Comparison of ENCODE assay signal across 8 cellular contexts in genomic region chr15:89358435-89358754, GRCh38. TPM values are rescaled to one million over a fixed set of nuclear protein-coding genes. Genes with fewer than 3 reads are reported as not detected.
DNase-seq lines count a peak whose midpoint lies in the region; ATAC-seq and TF ChIP-seq lines count a peak whose summit lies in the region.

No MANE protein-coding gene starts in this region.

- no peak overlapping the region for H2AFZ ChIP-seq in OCI-LY1 (ENCODE audit: low read length)

- 13 to 24% methylated on average over 3 of the region's 16 CpGs for WGBS in gastroesophageal sphincter (ENCODE audit: low coverage in 1 of 2), 2 donors

- H3K79me2 ChIP-seq in OCI-LY1 (ENCODE audit: insufficient read depth, low read length): no peaks in the 10 kb centered on the region

- TF ChIP-seq CTCF in OCI-LY1 (IDR thresholded peaks at IDR 0.05; ENCODE audit: low read length) (no peak), epithelial cell of proximal tubule (conservative IDR thresholded peaks at IDR 0.05; ENCODE audit: low read depth, low read length) (no peak), gastroesophageal sphincter (IDR thresholded peaks at IDR 0.05) (no peak)

- peaks cover 93% of the 10 kb centered on the region for H3K27me3 Mint-ChIP-seq in stimulated activated memory B cell treated with anti-CD40 and anti-IgM and Interleukin-4, amounts not matched to agents 10 μg/mL and 1 μg/mL and 100 μg/mL, for 72 hours

- no peaks in the 10 kb centered on the region for H3F3A ChIP-seq in OCI-LY1 (ENCODE audit: insufficient read depth, low read length)

- H3K4me1 ChIP-seq in OCI-LY1 (ENCODE audit: insufficient read depth, low read length, severe bottlenecking) (no peaks in the 10 kb centered on the region), gastroesophageal sphincter (peaks cover 0 to 34% (median 15%) of the 10 kb centered on the region in 3 donors)

- H3K27ac ChIP-seq in OCI-LY1 (ENCODE audit: low read depth, low read length, poor library complexity, severe bottlenecking) (no peak overlapping the region), gastroesophageal sphincter (no peak overlapping the region)

- no peak overlapping the region for H3K9ac ChIP-seq in OCI-LY1 (ENCODE audit: low read length)

- H3K4me3 Mint-ChIP-seq in stimulated activated memory B cell treated with anti-CD40 and anti-IgM and Interleukin-4, amounts not matched to agents 10 μg/mL and 1 μg/mL and 100 μg/mL, for 72 hours: peak overlapping the region; percentile 76

- H3K36me3 Mint-ChIP-seq in stimulated activated memory B cell treated with anti-CD40 and anti-IgM and Interleukin-4, amounts not matched to agents 10 μg/mL and 1 μg/mL and 100 μg/mL, for 72 hours: no peaks in the 10 kb centered on the region

- peaks cover 20% of the 10 kb centered on the region for H3K4me1 Mint-ChIP-seq in stimulated activated memory B cell treated with anti-CD40 and anti-IgM and Interleukin-4, amounts not matched to agents 10 μg/mL and 1 μg/mL and 100 μg/mL, for 72 hours

- peak overlapping the region; percentile 63 for H3K4me2 ChIP-seq in OCI-LY1 (ENCODE audit: low read length)

- H4K20me1 ChIP-seq in OCI-LY1 (ENCODE audit: insufficient read depth, low read length): no peaks in the 10 kb centered on the region

- ATAC-seq in GM21367 (IDR thresholded peaks at IDR 0.05; ENCODE audit: unreplicated experiment) (peak; percentile 82), gastroesophageal sphincter (no peak)
- peak; percentile 5 for ATAC-seq in stimulated activated memory B cell treated with anti-CD40 and anti-IgM and Interleukin-4, amounts not matched to agents 10 μg/mL and 1 μg/mL and 100 μg/mL, for 72 hours

- no peaks in the 10 kb centered on the region for H3K9me3 Mint-ChIP-seq in stimulated activated memory B cell treated with anti-CD40 and anti-IgM and Interleukin-4, amounts not matched to agents 10 μg/mL and 1 μg/mL and 100 μg/mL, for 72 hours

- DNase-seq in epithelial cell of proximal tubule (ENCODE audit: low read depth) (no peak), NCI-H446 (lab: John Stamatoyannopoulos, UW) (no peak), HuH-7.5 (ENCODE audit: low spot score) (no peak), DMS 273 treated with DMSO at 0.1 percent for 48 hours (lab: John Stamatoyannopoulos, UW) (no peak)

- TF ChIP-seq POLR2A in gastroesophageal sphincter (IDR thresholded peaks at IDR 0.05): no peak

- TF ChIP-seq EP300 in gastroesophageal sphincter (IDR thresholded peaks at IDR 0.05): no peak

- H3K27me3 ChIP-seq in OCI-LY1 (ENCODE audit: insufficient read depth, low read length): no peaks in the 10 kb centered on the region
- H3K27me3 ChIP-seq in gastroesophageal sphincter: peaks cover 99% of the 10 kb centered on the region

- H3K36me3 ChIP-seq in OCI-LY1 (ENCODE audit: insufficient read depth, low read length): no peaks in the 10 kb centered on the region
- no peaks in the 10 kb centered on the region for H3K36me3 ChIP-seq in gastroesophageal sphincter

- no peaks in the 10 kb centered on the region for H3K9me3 ChIP-seq in OCI-LY1 (ENCODE audit: low read length)
- H3K9me3 ChIP-seq in gastroesophageal sphincter: no peaks in the 10 kb centered on the region

- H3K9me2 ChIP-seq in OCI-LY1 (ENCODE audit: low read depth, low read length): no peaks in the 10 kb centered on the region

- H3K27ac Mint-ChIP-seq in stimulated activated memory B cell treated with anti-CD40 and anti-IgM and Interleukin-4, amounts not matched to agents 10 μg/mL and 1 μg/mL and 100 μg/mL, for 72 hours: no peak overlapping the region

- peak overlapping the region; percentile 54 for H3K4me3 ChIP-seq in OCI-LY1 (ENCODE audit: low read depth, low read length, poor library complexity, severe bottlenecking)
- peak overlapping the region; percentile 51 for H3K4me3 ChIP-seq in epithelial cell of proximal tubule (ENCODE audit: low read depth, low read length)
- peak overlapping the region in 1 of 2 donors; percentile 51 for H3K4me3 ChIP-seq in gastroesophageal sphincter

RNA-seq across cellular contexts. Expression of gene POLG, which starts 23.8 kb away (rescaled TPM):
- total RNA-seq in epithelial cell of proximal tubule: 84.6 and 85.9 TPM in 2 replicates
- 10 to 100 TPM; 40.5 to 57.3 (median 49.2) TPM for total RNA-seq in gastroesophageal sphincter
